In the genomic region with DNA sequence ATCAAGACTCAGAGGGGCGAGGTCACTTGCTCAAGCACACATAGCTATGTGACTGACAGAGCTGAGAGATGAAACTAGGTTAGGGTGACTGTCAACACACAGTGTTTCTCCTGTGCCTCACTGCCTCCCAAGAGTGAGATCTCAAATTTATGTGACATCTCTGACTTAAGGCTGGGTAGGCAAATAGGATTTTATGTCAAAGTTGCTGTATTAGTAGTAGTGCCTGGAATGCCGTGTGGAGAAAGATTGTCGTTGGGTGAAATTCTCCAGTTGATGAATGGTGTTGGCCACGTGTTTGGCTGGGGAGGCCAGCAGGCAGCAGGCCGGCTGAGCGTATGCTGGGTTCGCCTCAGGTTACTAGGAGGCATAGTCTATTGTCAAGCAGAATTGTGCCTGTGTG, we compare ENCODE assay signal across 19 cellular contexts.
DNase-seq lines count a peak whose midpoint lies in the region; ATAC-seq, FAIRE-seq and TF ChIP-seq lines count a peak whose summit lies in the region.
"Had no signal": no experiment of that assay in that cellular context is flagged by ENCODE, and none has a peak within 500 bp of the region (broad histone marks: within the 10 kb centered on the region; RNA-seq: fewer than 3 reads in every experiment).

No MANE protein-coding gene starts in this region.

- CTCF ChIA-PET in activated CD4-positive, alpha-beta T cell treated with anti-CD3 and anti-CD28 coated beads, Interleukin-2, amount 10 ng/mL, durations not matched to agents 7 days and 5 days (lab: Charles Lee): no interaction called here

- TF ChIP-seq CTCF in left ventricle myocardium inferior (IDR thresholded peaks at IDR 0.05; ENCODE audit: borderline replicate concordance) (no peak), astrocyte (IDR thresholded peaks at IDR 0.05; ENCODE audit: insufficient read depth, low read depth, low read length) (no peak), lung (IDR thresholded peaks at IDR 0.05; ENCODE audit: control extremely low read depth, extremely low read depth) (no peak)

- peak; percentile 54 for FAIRE-seq in astrocyte (lab: Jason Lieb, UNC)

- POLR2A ChIA-PET in activated CD4-positive, alpha-beta T cell treated with anti-CD3 and anti-CD28 coated beads, Interleukin-2, amount 10 ng/mL, durations not matched to agents 7 days and 5 days (lab: Charles Lee): no interaction called here

- intact Hi-C loops in Right ventricle myocardium superior (cut with DNase I): loop anchor here (5.0 kb wide), 1 partner anchor 140 kb away; no protein-coding TSS in a partner anchor
- intact Hi-C loops in left ventricle myocardium inferior (cut with micrococcal nuclease): loop anchor here (10.0 kb wide), 1 partner anchor 178 kb away; no protein-coding TSS in a partner anchor
- intact Hi-C loops in aorta (cut with DNase I): loop anchor here in 1 of 2 donors (2.0 to 10.0 kb wide), 2 partner anchors 138 to 178 kb away; no protein-coding TSS in a partner anchor
- intact Hi-C loops in activated T-helper 2 cell treated with anti-CD3 and anti-CD28 coated beads, Interferon-gamma antibody, Interleukin-2, Interleukin-4, amounts not matched to agents 10 μg/mL and 5 μg/mL and 100 μg/mL, durations not matched to agents 14 hours and 24 hours and 36 hours (cut with micrococcal nuclease): no loop called here

- H3K27ac ChIP-seq in left ventricle myocardium inferior (replicated peaks): no peak overlapping the region
- H3K27ac ChIP-seq in astrocyte (ENCODE audit: low read depth, low read length): no peak overlapping the region
- no peak overlapping the region for H3K27ac ChIP-seq in lung (ENCODE audit: low read depth in 1 of 2, low read length in 1 of 2)
- H3K27ac ChIP-seq in aorta (ENCODE audit: low read depth in 1 of 2, low read length in 2 of 2): no peak overlapping the region
- H3K27ac ChIP-seq: dorsolateral prefrontal cortex, thoracic aorta, WERI-Rb-1 had no signal

- ATAC-seq in Right ventricle myocardium superior (ENCODE audit: poor library complexity) (peak; percentile 57), lung (ENCODE audit: insufficient read depth, low FRiP score) (peak; percentile 17), aorta (ENCODE audit: low FRiP score) (peak; percentile 74)

- H3K9me3 ChIP-seq in left ventricle myocardium inferior (replicated peaks): no peaks in the 10 kb centered on the region
- no peaks in the 10 kb centered on the region for H3K9me3 ChIP-seq in astrocyte (ENCODE audit: insufficient read depth, low read depth, low read length)
- H3K9me3 ChIP-seq in lung (ENCODE audit: control insufficient read depth in 2 of 2, insufficient read depth in 1 of 2, low read length in 1 of 2): no peaks in the 10 kb centered on the region
- H3K9me3 ChIP-seq in aorta (ENCODE audit: control insufficient read depth, low read length): no peaks in the 10 kb centered on the region
- H3K9me3 ChIP-seq: thoracic aorta had no signal

- H3K27ac Mint-ChIP-seq in astrocyte (ENCODE audit: unreplicated experiment): no peak overlapping the region
- no peak overlapping the region for H3K27ac Mint-ChIP-seq in activated CD4-positive, alpha-beta T cell treated with anti-CD3 and anti-CD28 coated beads, Interleukin-2, amount 10 ng/mL, durations not matched to agents 7 days and 5 days
- H3K27ac Mint-ChIP-seq in activated T-helper 2 cell treated with anti-CD3 and anti-CD28 coated beads, Interferon-gamma antibody, Interleukin-2, Interleukin-4, amounts not matched to agents 10 μg/mL and 5 μg/mL and 100 μg/mL, durations not matched to agents 14 hours and 24 hours and 36 hours: no peak overlapping the region
- H3K27ac Mint-ChIP-seq: activated naive CD8-positive, alpha-beta T cell treated with anti-CD3 and anti-CD28 coated beads for 36 hours; IgD-negative memory B cell; memory B cell had no signal

- no peaks in the 10 kb centered on the region for H4K20me1 ChIP-seq in astrocyte (ENCODE audit: insufficient read depth, low read length)

- H3K4me1 Mint-ChIP-seq in astrocyte (ENCODE audit: low read depth, unreplicated experiment): no peaks in the 10 kb centered on the region
- H3K4me1 Mint-ChIP-seq in activated CD4-positive, alpha-beta T cell treated with anti-CD3 and anti-CD28 coated beads, Interleukin-2, amount 10 ng/mL, durations not matched to agents 7 days and 5 days: no peaks in the 10 kb centered on the region
- H3K4me1 Mint-ChIP-seq in activated T-helper 2 cell treated with anti-CD3 and anti-CD28 coated beads, Interferon-gamma antibody, Interleukin-2, Interleukin-4, amounts not matched to agents 10 μg/mL and 5 μg/mL and 100 μg/mL, durations not matched to agents 14 hours and 24 hours and 36 hours (ENCODE audit: low read depth): no peaks in the 10 kb centered on the region
- H3K4me1 Mint-ChIP-seq: activated naive CD8-positive, alpha-beta T cell treated with anti-CD3 and anti-CD28 coated beads for 36 hours; memory B cell had no signal

- no peak overlapping the region for H2AFZ ChIP-seq in astrocyte (ENCODE audit: low read depth, low read length)

- peaks cover 2% of the 10 kb centered on the region for H3K9me3 Mint-ChIP-seq in astrocyte (ENCODE audit: unreplicated experiment)
- H3K9me3 Mint-ChIP-seq in activated CD4-positive, alpha-beta T cell treated with anti-CD3 and anti-CD28 coated beads, Interleukin-2, amount 10 ng/mL, durations not matched to agents 7 days and 5 days: no peaks in the 10 kb centered on the region
- no peaks in the 10 kb centered on the region for H3K9me3 Mint-ChIP-seq in activated T-helper 2 cell treated with anti-CD3 and anti-CD28 coated beads, Interferon-gamma antibody, Interleukin-2, Interleukin-4, amounts not matched to agents 10 μg/mL and 5 μg/mL and 100 μg/mL, durations not matched to agents 14 hours and 24 hours and 36 hours
- H3K9me3 Mint-ChIP-seq: activated naive CD8-positive, alpha-beta T cell treated with anti-CD3 and anti-CD28 coated beads for 36 hours; IgD-negative memory B cell; memory B cell; neural crest cell had no signal

- H3K9ac ChIP-seq in astrocyte (ENCODE audit: low read length): no peak overlapping the region

- DNase-seq in Right ventricle myocardium superior: peak; percentile 42
- DNase-seq in left ventricle myocardium inferior: no peak
- peak; percentile 88 for DNase-seq in astrocyte (ENCODE audit: low read depth)
- no peak for DNase-seq in lung (ENCODE audit: low spot score)
- no peak for DNase-seq in aorta
- no peak for DNase-seq in activated CD4-positive, alpha-beta T cell treated with anti-CD3 and anti-CD28 coated beads, Interleukin-2, amount 10 ng/mL, durations not matched to agents 7 days and 5 days
- no peak for DNase-seq in GM19240 (ENCODE audit: insufficient read length, low spot score)
- no peak for DNase-seq in activated T-helper 2 cell treated with anti-CD3 and anti-CD28 coated beads, Interferon-gamma antibody, Interleukin-2, Interleukin-4, amounts not matched to agents 10 μg/mL and 5 μg/mL and 100 μg/mL, durations not matched to agents 14 hours and 24 hours and 36 hours (ENCODE audit: low spot score)
- DNase-seq: 8988T; activated naive CD8-positive, alpha-beta T cell treated with anti-CD3 and anti-CD28 coated beads for 36 hours; activated T-cell treated with anti-CD3 and anti-CD28 coated beads, Interleukin-2, amount 50 U/mL, for 1 hour; GOT3; NCI-H510A had no signal

- H3K4me1 ChIP-seq in left ventricle myocardium inferior (peaks cover 10% of the 10 kb centered on the region), astrocyte (ENCODE audit: insufficient read depth, low read length) (peaks cover 6% of the 10 kb centered on the region), lung (ENCODE audit: control insufficient read depth in 2 of 2, insufficient read depth in 2 of 2, low read length in 2 of 2) (peaks cover 2 to 6% of the 10 kb centered on the region in 2 donors), aorta (ENCODE audit: control insufficient read depth in 1 of 2, insufficient read depth in 2 of 2, low read length in 2 of 2) (no peaks in the 10 kb centered on the region)

- H3K4me3 ChIP-seq in left ventricle myocardium inferior (no peak overlapping the region), astrocyte (ENCODE audit: insufficient read depth, low read depth, low read length) (no peak overlapping the region), lung (no peak overlapping the region), aorta (ENCODE audit: low read length in 2 of 2) (no peak overlapping the region)
- H3K4me3 ChIP-seq: dorsolateral prefrontal cortex, thoracic aorta had no signal

- H3K36me3 ChIP-seq in left ventricle myocardium inferior: no peaks in the 10 kb centered on the region
- H3K36me3 ChIP-seq in astrocyte (ENCODE audit: insufficient read depth, low read length): no peaks in the 10 kb centered on the region
- H3K36me3 ChIP-seq in lung (ENCODE audit: control insufficient read depth in 2 of 2, insufficient read depth in 2 of 2, low read length in 2 of 2): no peaks in the 10 kb centered on the region
- no peaks in the 10 kb centered on the region for H3K36me3 ChIP-seq in aorta (ENCODE audit: control insufficient read depth in 1 of 2, insufficient read depth in 2 of 2, low read length in 1 of 2)
- H3K36me3 ChIP-seq: thoracic aorta, WERI-Rb-1 had no signal

- WGBS in lung, 2 donors: 82 to 83% methylated on average over 7 of the region's 7 CpGs
- WGBS in aorta, 2 donors: 6 to 21% methylated on average over 7 of the region's 7 CpGs

- H3K79me2 ChIP-seq in astrocyte (ENCODE audit: insufficient read depth, low read length): no peaks in the 10 kb centered on the region

- H3K4me2 ChIP-seq in astrocyte (ENCODE audit: low read length): peak overlapping the region; percentile 9

- H3K27me3 Mint-ChIP-seq in astrocyte (ENCODE audit: low read depth, unreplicated experiment): no peaks in the 10 kb centered on the region
- H3K27me3 Mint-ChIP-seq in activated CD4-positive, alpha-beta T cell treated with anti-CD3 and anti-CD28 coated beads, Interleukin-2, amount 10 ng/mL, durations not matched to agents 7 days and 5 days: no peaks in the 10 kb centered on the region
- H3K27me3 Mint-ChIP-seq in activated T-helper 2 cell treated with anti-CD3 and anti-CD28 coated beads, Interferon-gamma antibody, Interleukin-2, Interleukin-4, amounts not matched to agents 10 μg/mL and 5 μg/mL and 100 μg/mL, durations not matched to agents 14 hours and 24 hours and 36 hours (ENCODE audit: low read depth): no peaks in the 10 kb centered on the region
- H3K27me3 Mint-ChIP-seq: activated naive CD8-positive, alpha-beta T cell treated with anti-CD3 and anti-CD28 coated beads for 36 hours had no signal

- H3K4me3 Mint-ChIP-seq in astrocyte (ENCODE audit: unreplicated experiment): no peak overlapping the region
- no peak overlapping the region for H3K4me3 Mint-ChIP-seq in activated CD4-positive, alpha-beta T cell treated with anti-CD3 and anti-CD28 coated beads, Interleukin-2, amount 10 ng/mL, durations not matched to agents 7 days and 5 days
- H3K4me3 Mint-ChIP-seq in activated T-helper 2 cell treated with anti-CD3 and anti-CD28 coated beads, Interferon-gamma antibody, Interleukin-2, Interleukin-4, amounts not matched to agents 10 μg/mL and 5 μg/mL and 100 μg/mL, durations not matched to agents 14 hours and 24 hours and 36 hours (ENCODE audit: low read depth): no peak overlapping the region
- H3K4me3 Mint-ChIP-seq: activated naive CD8-positive, alpha-beta T cell treated with anti-CD3 and anti-CD28 coated beads for 36 hours; memory B cell; neural crest cell had no signal

- H3K36me3 Mint-ChIP-seq in astrocyte (ENCODE audit: low read depth, unreplicated experiment): no peaks in the 10 kb centered on the region
- H3K36me3 Mint-ChIP-seq in activated CD4-positive, alpha-beta T cell treated with anti-CD3 and anti-CD28 coated beads, Interleukin-2, amount 10 ng/mL, durations not matched to agents 7 days and 5 days (ENCODE audit: low read depth): no peaks in the 10 kb centered on the region
- no peaks in the 10 kb centered on the region for H3K36me3 Mint-ChIP-seq in activated T-helper 2 cell treated with anti-CD3 and anti-CD28 coated beads, Interferon-gamma antibody, Interleukin-2, Interleukin-4, amounts not matched to agents 10 μg/mL and 5 μg/mL and 100 μg/mL, durations not matched to agents 14 hours and 24 hours and 36 hours (ENCODE audit: low read depth)
- H3K36me3 Mint-ChIP-seq: activated naive CD8-positive, alpha-beta T cell treated with anti-CD3 and anti-CD28 coated beads for 36 hours; IgD-negative memory B cell had no signal

- no peaks in the 10 kb centered on the region for H3K27me3 ChIP-seq in left ventricle myocardium inferior (ENCODE audit: low read depth)
- H3K27me3 ChIP-seq in astrocyte (ENCODE audit: insufficient read depth, low read length): no peaks in the 10 kb centered on the region
- H3K27me3 ChIP-seq in lung (ENCODE audit: control insufficient read depth, insufficient read depth): no peaks in the 10 kb centered on the region
- no peaks in the 10 kb centered on the region for H3K27me3 ChIP-seq in aorta (ENCODE audit: control insufficient read depth in 1 of 2, insufficient read depth in 2 of 2, low read length in 1 of 2)
- H3K27me3 ChIP-seq: dorsolateral prefrontal cortex had no signal

Comparison
In these comparisons a context has a peak if more than half of its experiments do, and no peak if none do; other contexts are left out.
1. DNase-seq: peak in Right ventricle myocardium superior (single experiment) and astrocyte (single experiment); none in left ventricle myocardium inferior (single experiment), lung (single experiment), aorta (0 of 2), activated CD4-positive, alpha-beta T cell treated with anti-CD3 and anti-CD28 coated beads, Interleukin-2, amount 10 ng/mL, durations not matched to agents 7 days and 5 days (single experiment), GM19240 (single experiment) and activated T-helper 2 cell treated with anti-CD3 and anti-CD28 coated beads, Interferon-gamma antibody, Interleukin-2, Interleukin-4, amounts not matched to agents 10 μg/mL and 5 μg/mL and 100 μg/mL, durations not matched to agents 14 hours and 24 hours and 36 hours (single experiment).
2. ATAC-seq: peak in every context shown above with its lines; median percentile 74 in aorta; 57 in Right ventricle myocardium superior; 17 in lung.